ENCODE assay signal across 23 cellular contexts in genomic region chr5:136104311-136104975, GRCh38. TPM values are rescaled to one million over a fixed set of nuclear protein-coding genes. Genes with fewer than 3 reads are reported as not detected.
DNase-seq lines count a peak whose midpoint lies in the region; ATAC-seq, FAIRE-seq and TF ChIP-seq lines count a peak whose summit lies in the region.
"Had no signal": no experiment of that assay in that cellular context is flagged by ENCODE, and none has a peak within 500 bp of the region (broad histone marks: within the 10 kb centered on the region; RNA-seq: fewer than 3 reads in every experiment).

No MANE protein-coding gene starts in this region.

- H3K36me3 ChIP-seq in astrocyte (ENCODE audit: insufficient read depth, low read length) (no peaks in the 10 kb centered on the region), keratinocyte (ENCODE audit: control insufficient read depth in 2 of 2, extremely low read depth in 1 of 2, insufficient read depth in 2 of 2, low read length in 2 of 2) (no peaks in the 10 kb centered on the region), upper lobe of right lung (no peaks in the 10 kb centered on the region)
- H3K36me3 ChIP-seq: thoracic aorta had no signal

- H3K27ac Mint-ChIP-seq in astrocyte (ENCODE audit: unreplicated experiment) (no peak overlapping the region), nephron (peak overlapping the region; percentile 89 to 94 (median 93))
- H3K27ac Mint-ChIP-seq: CD8-positive, alpha-beta memory T cell; WTC11 had no signal

- DNase-seq in astrocyte (ENCODE audit: low read depth) (no peak), keratinocyte (ENCODE audit: low read depth, low spot score) (no peak), upper lobe of right lung (no peak), frontal cortex (ENCODE audit: low spot score in 2 of 2) (no peak), middle frontal gyrus (ENCODE audit: extremely low spot score, low spot score) (no peak)
- DNase-seq in stimulated activated CD8-positive, alpha-beta memory T cell treated with anti-CD3 and anti-CD28 coated beads, Interleukin-4, amount 100 ng/mL, for 48 hours: no peak
- DNase-seq: activated CD4-positive, alpha-beta T cell treated with anti-CD3 and anti-CD28 coated beads, Interleukin-2, amount 50 U/mL, for 4 hours; activated CD8-positive, alpha-beta memory T cell treated with anti-CD3 and anti-CD28 coated beads, Interleukin-2, amount 50 U/mL, for 48 hours; activated effector memory CD4-positive, alpha-beta T cell treated with Interleukin-2 at 50 U/mL for 16 hours; CD8-positive, alpha-beta memory T cell; foreskin keratinocyte; hippocampal formation; Karpas-422; NCI-H2029; nucleus accumbens; RPMI8226 had no signal

- intact Hi-C loops in upper lobe of right lung (cut with DNase I): no loop called here

- H3K9me3 ChIP-seq in astrocyte (ENCODE audit: insufficient read depth, low read depth, low read length): no peaks in the 10 kb centered on the region
- no peaks in the 10 kb centered on the region for H3K9me3 ChIP-seq in keratinocyte (ENCODE audit: control insufficient read depth, low read depth, low read length)
- H3K9me3 ChIP-seq in upper lobe of right lung: no peaks in the 10 kb centered on the region
- H3K9me3 ChIP-seq: thoracic aorta had no signal

- dilution Hi-C loops in keratinocyte (cut with MboI; ENCODE audit: extremely low pct_ligation_motif_present, low sequenced_read_pairs): no loop called here

- H3K27me3 ChIP-seq in astrocyte (ENCODE audit: insufficient read depth, low read length) (no peaks in the 10 kb centered on the region), keratinocyte (ENCODE audit: control insufficient read depth, extremely low read depth, insufficient read depth, low read length) (no peaks in the 10 kb centered on the region), upper lobe of right lung (no peaks in the 10 kb centered on the region)
- H3K27me3 ChIP-seq: foreskin keratinocyte had no signal

- FAIRE-seq in astrocyte (lab: Jason Lieb, UNC): no peak
- no peak for FAIRE-seq in keratinocyte (lab: Jason Lieb, UNC)
- FAIRE-seq in frontal cortex (lab: Jason Lieb, UNC): no peak
- FAIRE-seq: HTR-8/SVneo, islet of Langerhans had no signal

- no peaks in the 10 kb centered on the region for H3K79me2 ChIP-seq in astrocyte (ENCODE audit: insufficient read depth, low read length)
- H3K79me2 ChIP-seq in keratinocyte (ENCODE audit: control insufficient read depth, insufficient read depth, low read length): no peaks in the 10 kb centered on the region

- H3K4me3 Mint-ChIP-seq in astrocyte (ENCODE audit: unreplicated experiment) (no peak overlapping the region), nephron (peak overlapping the region in 2 of 3 experiments; percentile 2 to 6)
- H3K4me3 Mint-ChIP-seq: CD8-positive, alpha-beta memory T cell; WTC11 had no signal

- no peak for TF ChIP-seq CTCF in astrocyte (IDR thresholded peaks at IDR 0.05; ENCODE audit: insufficient read depth, low read depth, low read length)
- TF ChIP-seq CTCF in keratinocyte (optimal IDR thresholded peaks at IDR 0.05 in 1 of 3, IDR thresholded peaks at IDR 0.05 in 1 of 3, conservative IDR thresholded peaks at IDR 0.05 in 1 of 3; ENCODE audit: extremely low read depth in 1 of 3, insufficient read depth in 2 of 3, low read length in 3 of 3): no peak
- TF ChIP-seq CTCF in nephron (IDR thresholded peaks at IDR 0.05; ENCODE audit: unreplicated experiment in 3 of 3): no peak
- TF ChIP-seq CTCF in upper lobe of right lung (IDR thresholded peaks at IDR 0.05): no peak

- H4K20me1 ChIP-seq in astrocyte (ENCODE audit: insufficient read depth, low read length) (no peaks in the 10 kb centered on the region), keratinocyte (ENCODE audit: control insufficient read depth, extremely low read depth, insufficient read depth, low read length) (no peaks in the 10 kb centered on the region)

- H3K36me3 Mint-ChIP-seq in astrocyte (ENCODE audit: low read depth, unreplicated experiment): no peaks in the 10 kb centered on the region
- H3K36me3 Mint-ChIP-seq in nephron (ENCODE audit: low read depth): no peaks in the 10 kb centered on the region
- H3K36me3 Mint-ChIP-seq: CD8-positive, alpha-beta memory T cell; WTC11 had no signal

- H3K27me3 Mint-ChIP-seq in astrocyte (ENCODE audit: low read depth, unreplicated experiment) (peaks cover 6% of the 10 kb centered on the region), nephron (ENCODE audit: low read depth) (peaks cover 10% of the 10 kb centered on the region)

- H3K4me1 ChIP-seq in astrocyte (ENCODE audit: insufficient read depth, low read length): no peaks in the 10 kb centered on the region
- peaks cover 22% of the 10 kb centered on the region for H3K4me1 ChIP-seq in keratinocyte (ENCODE audit: control insufficient read depth, extremely low read depth, insufficient read depth, low read length)
- peaks cover 10% of the 10 kb centered on the region for H3K4me1 ChIP-seq in upper lobe of right lung

- H3K9me1 ChIP-seq in keratinocyte (ENCODE audit: control insufficient read depth, extremely low read depth, insufficient read depth, low read length): no peaks in the 10 kb centered on the region

- H3K9ac ChIP-seq in astrocyte (ENCODE audit: low read length) (no peak overlapping the region), keratinocyte (ENCODE audit: control insufficient read depth, extremely low read depth, insufficient read depth, low read length) (no peak overlapping the region)

- H2AFZ ChIP-seq in astrocyte (ENCODE audit: low read depth, low read length) (peak overlapping the region; percentile 30), keratinocyte (ENCODE audit: control insufficient read depth, low read length) (peak overlapping the region; percentile 73)

- H3K27ac ChIP-seq in astrocyte (ENCODE audit: low read depth, low read length): no peak overlapping the region
- no peak overlapping the region for H3K27ac ChIP-seq in keratinocyte (ENCODE audit: control insufficient read depth, insufficient read depth, low read length)
- H3K27ac ChIP-seq in upper lobe of right lung: no peak overlapping the region
- H3K27ac ChIP-seq: epithelial cell of prostate, foreskin keratinocyte, thoracic aorta had no signal

- H3K4me2 ChIP-seq in astrocyte (ENCODE audit: low read length) (no peak overlapping the region), keratinocyte (ENCODE audit: control insufficient read depth, extremely low read depth, insufficient read depth, low read depth, low read length) (no peak overlapping the region)

- peak; percentile 59 for ATAC-seq in upper lobe of right lung
- ATAC-seq: foreskin keratinocyte, SK-N-SH treated with all-trans-retinoic acid at 6 μM for 48 hours, WTC11 had no signal

- no peak overlapping the region for H3K4me3 ChIP-seq in astrocyte (ENCODE audit: insufficient read depth, low read depth, low read length)
- H3K4me3 ChIP-seq in keratinocyte (ENCODE audit: control insufficient read depth in 2 of 3, extremely low read depth in 1 of 3, insufficient read depth in 2 of 3, low read depth in 1 of 3, low read length in 3 of 3): no peak overlapping the region
- no peak overlapping the region for H3K4me3 ChIP-seq in upper lobe of right lung
- H3K4me3 ChIP-seq: thoracic aorta had no signal

- H3K9me3 Mint-ChIP-seq in astrocyte (ENCODE audit: unreplicated experiment) (no peaks in the 10 kb centered on the region), nephron (no peaks in the 10 kb centered on the region)
- H3K9me3 Mint-ChIP-seq: CD8-positive, alpha-beta memory T cell; WTC11 had no signal

- H3K4me1 Mint-ChIP-seq in astrocyte (ENCODE audit: low read depth, unreplicated experiment) (peaks cover 6% of the 10 kb centered on the region), nephron (peaks cover 49% of the 10 kb centered on the region)
- H3K4me1 Mint-ChIP-seq: CD8-positive, alpha-beta memory T cell had no signal

RNA-seq across cellular contexts. Expression of gene SMAD5, which starts 28.2 kb away (rescaled TPM):
- total RNA-seq in astrocyte (70.0 and 71.3 TPM in 2 replicates), upper lobe of right lung (52.7 TPM), frontal cortex (27.7 TPM)
- polyA plus RNA-seq in keratinocyte: 51.4 to 72.1 TPM (median 65.4 TPM) in 3 replicates
- 21.0 TPM for polyA plus RNA-seq in keratinocyte (2011; ENCODE audit: low read depth)
- polyA plus RNA-seq in keratinocyte (2011; cell fraction: cytosol; rRNA removed): 34.2 and 66.0 TPM in 2 replicates
- 60.3 and 81.8 TPM in 2 replicates for polyA plus RNA-seq in keratinocyte (2011; cell fraction: nucleus; rRNA removed)
- 24.6 and 30.3 TPM in 2 replicates for polyA plus RNA-seq in keratinocyte (2012; ENCODE audit: low replicate concordance)
- 51.0 to 171 TPM (median 117 TPM) in 3 replicates for polyA minus RNA-seq in keratinocyte
- polyA minus RNA-seq in keratinocyte (2011; cell fraction: cytosol; rRNA and poly(A)+ RNA removed): 58.9 TPM
- polyA minus RNA-seq in keratinocyte (2011; cell fraction: nucleus; rRNA and poly(A)+ RNA removed): 45.5 and 106 TPM in 2 replicates
